Comparison of ENCODE assay signal across 1 cellular context in the genomic region with DNA sequence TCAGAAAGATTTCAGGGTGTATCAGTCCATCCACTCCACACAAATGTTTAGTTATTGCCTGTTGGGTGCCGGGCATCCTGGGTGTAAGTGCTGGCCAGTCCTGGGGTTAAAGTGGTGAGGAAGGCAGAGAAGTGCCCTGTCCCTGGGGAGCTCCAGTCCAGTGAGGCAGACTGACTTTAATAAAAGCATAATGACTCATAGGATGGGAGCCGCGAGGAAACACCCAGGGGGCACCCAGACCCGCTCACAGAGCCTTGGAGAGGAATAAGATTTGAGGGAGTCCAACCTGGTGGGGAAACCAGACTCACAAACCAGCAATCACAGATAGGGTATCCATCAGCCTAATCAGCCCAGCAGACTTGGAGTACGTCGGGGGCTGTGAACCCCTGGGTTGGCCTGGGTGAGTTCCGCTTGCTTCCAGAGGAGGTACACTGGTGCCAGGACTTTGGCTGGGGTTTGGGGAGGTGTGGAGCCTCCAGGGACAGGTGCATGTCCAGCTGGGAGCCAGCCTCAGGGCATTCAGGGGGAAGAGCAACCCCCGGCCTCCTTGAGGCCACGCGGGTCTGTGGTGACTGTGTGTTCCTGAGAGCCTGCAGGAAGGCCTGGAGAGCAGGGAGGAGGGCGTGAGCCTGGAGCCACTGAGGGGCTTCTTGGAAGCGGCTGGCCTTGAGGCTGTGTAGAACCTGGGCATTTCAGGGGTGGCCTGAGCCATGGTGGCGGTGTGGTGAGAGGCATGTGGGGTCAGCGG.
TF ChIP-seq lines count a peak whose summit lies in the region.

No MANE protein-coding gene starts in this region.

TF ChIP-seq in WTC11, 78 proteins besides CTCF, POLR2A, EP300 and RAD21 (continued from another document):
- no peak for TF ChIP-seq CREM (CRISPR knock-in tag; IDR thresholded peaks at IDR 0.05)
- TF ChIP-seq ESRRA (CRISPR knock-in tag; IDR thresholded peaks at IDR 0.05; ENCODE audit: borderline replicate concordance), result no peak
- no peak for TF ChIP-seq NR3C1 (CRISPR knock-in tag; conservative IDR thresholded peaks at IDR 0.05; ENCODE audit: low read depth)
- no peak for TF ChIP-seq ZNF263 (CRISPR knock-in tag; IDR thresholded peaks at IDR 0.05; ENCODE audit: low read depth)
- no peak for TF ChIP-seq NFYB (CRISPR knock-in tag; conservative IDR thresholded peaks at IDR 0.05; ENCODE audit: low read depth)
- TF ChIP-seq ELF4 (CRISPR knock-in tag; IDR thresholded peaks at IDR 0.05; ENCODE audit: low read depth), result no peak
